In the genomic region with DNA sequence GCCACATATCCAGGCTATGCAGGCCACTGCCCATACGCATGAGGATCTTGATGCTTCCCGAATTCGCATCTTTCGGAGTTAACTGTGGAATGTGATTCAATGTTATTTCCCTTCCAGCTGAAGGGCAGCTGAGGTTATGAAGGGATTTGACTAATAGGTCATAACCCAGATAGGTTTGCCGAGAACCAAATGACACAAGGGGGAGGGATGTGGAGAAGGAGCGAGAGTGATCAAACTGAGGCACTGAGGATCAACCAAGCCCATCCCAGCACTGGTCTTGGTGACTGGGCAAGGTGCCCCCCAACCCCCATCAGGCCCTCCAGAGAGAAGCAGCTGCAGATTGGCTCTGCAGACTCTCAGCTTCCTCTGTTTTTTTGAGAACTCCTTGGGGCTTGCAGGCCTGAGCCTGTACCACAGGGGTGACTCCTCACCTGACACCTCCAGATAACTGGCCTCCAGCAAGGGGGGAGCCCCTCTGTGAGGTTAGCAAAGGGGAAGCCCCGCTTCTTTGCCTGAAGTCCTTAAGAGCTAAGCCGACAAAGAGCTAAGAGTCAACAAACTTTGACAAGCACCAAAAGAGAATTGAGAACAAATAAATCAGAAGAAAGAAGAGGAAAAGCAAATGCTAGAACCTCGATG, we compare ENCODE assay signal across 9 cellular contexts.
DNase-seq lines count a peak whose midpoint lies in the region; ATAC-seq and TF ChIP-seq lines count a peak whose summit lies in the region.
"Had no signal": no experiment of that assay in that cellular context is flagged by ENCODE, and none has a peak within 500 bp of the region (broad histone marks: within the 10 kb centered on the region; RNA-seq: fewer than 3 reads in every experiment).

No MANE protein-coding gene starts in this region.

- CTCF ChIA-PET in CD4-positive, alpha-beta T cell (lab: Charles Lee) = no interaction called here
- CTCF ChIA-PET in A673 (lab: Charles Lee) = no interaction called here

- H3K9me3 ChIP-seq in CD4-positive, alpha-beta T cell (ENCODE audit: control insufficient read depth, low read length) = no peaks in the 10 kb centered on the region
- H3K9me3 ChIP-seq in endocrine pancreas (ENCODE audit: control insufficient read depth, low read length) (no peaks in the 10 kb centered on the region), neuronal stem cell (replicated peaks in 1 of 2; ENCODE audit: control insufficient read depth in 2 of 2, insufficient read depth in 1 of 2, low read depth in 1 of 2, low read length in 2 of 2) (peaks cover 0 to 2% of the 10 kb centered on the region in 2 donors), A673 (ENCODE audit: low read depth, low read length, poor library complexity, severe bottlenecking) (no peaks in the 10 kb centered on the region)

- H3K27ac Mint-ChIP-seq in CD4-positive, alpha-beta T cell = no peak overlapping the region

- H3K14ac ChIP-seq in neuronal stem cell (ENCODE audit: low read length) = no peak overlapping the region

- H3K27me3 ChIP-seq in CD4-positive, alpha-beta T cell (ENCODE audit: control insufficient read depth, insufficient read depth, low read length) = no peaks in the 10 kb centered on the region
- H3K27me3 ChIP-seq in endocrine pancreas (ENCODE audit: control insufficient read depth, insufficient read depth, low read length) (no peaks in the 10 kb centered on the region), neuronal stem cell (ENCODE audit: control insufficient read depth in 3 of 3, insufficient read depth in 3 of 3, low read depth in 1 of 3, low read length in 3 of 3) (no peaks in the 10 kb centered on the region), A673 (replicated peaks; ENCODE audit: insufficient read depth, low read depth, low read length, poor library complexity) (no peaks in the 10 kb centered on the region)

- H2BK15ac ChIP-seq in neuronal stem cell (ENCODE audit: low read length) = no peak overlapping the region

- no peaks in the 10 kb centered on the region for H3K79me1 ChIP-seq in neuronal stem cell (ENCODE audit: low read depth, low read length)

- H3K27me3 Mint-ChIP-seq in CD4-positive, alpha-beta T cell = no peaks in the 10 kb centered on the region

- no CpG with 5 or more reads among the region's 9 CpGs for WGBS in neuronal stem cell (ENCODE audit: extremely low coverage in 2 of 2, insufficient read length in 2 of 2, insufficient replicate concordance in 1 of 2), 2 donors

- no peak overlapping the region for H4K91ac ChIP-seq in neuronal stem cell (ENCODE audit: low read depth, low read length, poor library complexity)

- intact Hi-C loops in CD4-positive, alpha-beta T cell (cut with DNase I, micrococcal nuclease) = no loop called here
- intact Hi-C loops in A673 (cut with micrococcal nuclease; ENCODE audit: unreplicated experiment) = no loop called here

- TF ChIP-seq CTCF in CD4-positive, alpha-beta T cell (IDR thresholded peaks at IDR 0.05) = no peak
- no peak for TF ChIP-seq CTCF in A673 (conservative IDR thresholded peaks at IDR 0.05; ENCODE audit: low read depth, low read length)

- H3K4me2 ChIP-seq in neuronal stem cell (ENCODE audit: insufficient read depth, low read length, poor library complexity, severe bottlenecking) = no peak overlapping the region

- H3K4me3 Mint-ChIP-seq in CD4-positive, alpha-beta T cell = no peak overlapping the region

- H2BK120ac ChIP-seq in neuronal stem cell (ENCODE audit: low read depth, low read length) = no peak overlapping the region

- H3K9ac ChIP-seq in endocrine pancreas (ENCODE audit: control insufficient read depth, insufficient read depth, low read length) (no peak overlapping the region), neuronal stem cell (ENCODE audit: low read depth, low read length, poor library complexity) (no peak overlapping the region)

- peak overlapping the region; percentile 35 for H3K4me3 ChIP-seq in endocrine pancreas (ENCODE audit: control insufficient read depth, insufficient read depth, low read length)
- no peak overlapping the region for H3K4me3 ChIP-seq in neuronal stem cell (ENCODE audit: low read length in 2 of 2)
- H3K4me3 ChIP-seq in A673 (ENCODE audit: low read depth, low read length, poor library complexity, severe bottlenecking) = no peak overlapping the region

- H3K27ac ChIP-seq in CD4-positive, alpha-beta T cell (ENCODE audit: low read depth, low read length) = no peak overlapping the region
- H3K27ac ChIP-seq in neuronal stem cell (replicated peaks; ENCODE audit: low read length) (no peak overlapping the region), A673 (ENCODE audit: low read depth, low read length, poor library complexity, severe bottlenecking) (no peak overlapping the region)

- H2BK5ac ChIP-seq in neuronal stem cell (ENCODE audit: low read length) = no peak overlapping the region

- H4K8ac ChIP-seq in neuronal stem cell (ENCODE audit: low read depth, low read length) = no peak overlapping the region

- no peak overlapping the region for H3K4ac ChIP-seq in neuronal stem cell (ENCODE audit: low read length)

- H3K36me3 ChIP-seq in endocrine pancreas (ENCODE audit: control insufficient read depth, insufficient read depth, low read length) (no peaks in the 10 kb centered on the region), neuronal stem cell (replicated peaks in 1 of 2; ENCODE audit: control insufficient read depth in 2 of 2, insufficient read depth in 2 of 2, low read length in 2 of 2) (no peaks in the 10 kb centered on the region), A673 (ENCODE audit: insufficient read depth, low read length, poor library complexity, severe bottlenecking) (no peaks in the 10 kb centered on the region)

- peak overlapping the region; percentile 52 for H2AFZ ChIP-seq in neuronal stem cell (ENCODE audit: low read length)

- no peaks in the 10 kb centered on the region for H3K9me3 Mint-ChIP-seq in CD4-positive, alpha-beta T cell

- H3K4me1 Mint-ChIP-seq in CD4-positive, alpha-beta T cell (ENCODE audit: low read depth) = peaks cover 6% of the 10 kb centered on the region

- POLR2A ChIA-PET in CD4-positive, alpha-beta T cell (lab: Charles Lee) = interaction anchor here (0.6 to 1.2 kb wide), 2 partner anchors 14 to 577 kb away, joined by 3 to 4 read pairs; no protein-coding TSS in a partner anchor
- POLR2A ChIA-PET in A673 (lab: Charles Lee; ENCODE audit: low non-redundant PET) = no interaction called here

- no peak overlapping the region for H3K23ac ChIP-seq in neuronal stem cell (ENCODE audit: low read depth, low read length, poor library complexity)

- peak overlapping the region; percentile 63 for H3K18ac ChIP-seq in neuronal stem cell (ENCODE audit: low read length)

- BruUV-seq in A673 (replicated peaks; lab: Mats Ljungman, UMichigan) = no TSS peak

- no peak overlapping the region for H2AK5ac ChIP-seq in neuronal stem cell (ENCODE audit: low read depth, low read length)

- peak; percentile 61 for ATAC-seq in CD4-positive, alpha-beta T cell (ENCODE audit: poor library complexity)
- ATAC-seq in HG03439 (IDR thresholded peaks at IDR 0.05; ENCODE audit: unreplicated experiment) (peak; percentile 71), HG02678 (IDR thresholded peaks at IDR 0.05; ENCODE audit: unreplicated experiment) (no peak)

- DNase-seq in CD4-positive, alpha-beta T cell = no peak
- no peak for DNase-seq in neuronal stem cell (ENCODE audit: low spot score)
- DNase-seq in COLO829 (ENCODE audit: low spot score) = no peak
- DNase-seq in A673 (ENCODE audit: low spot score) = no peak
- DNase-seq in NCI-H2227 treated with DMSO at 0.1 percent for 48 hours (lab: John Stamatoyannopoulos, UW) = no peak
- DNase-seq: occipital lobe had no signal

- H3K4me1 ChIP-seq in endocrine pancreas (ENCODE audit: control insufficient read depth, insufficient read depth, low read length) (no peaks in the 10 kb centered on the region), neuronal stem cell (ENCODE audit: control insufficient read depth in 2 of 2, insufficient read depth in 1 of 2, low read depth in 1 of 2, low read length in 2 of 2) (peaks cover 12% of the 10 kb centered on the region in 2 donors), A673 (ENCODE audit: insufficient read depth, low read length, poor library complexity, severe bottlenecking) (peaks cover 3% of the 10 kb centered on the region)

- no peak overlapping the region for H2BK12ac ChIP-seq in neuronal stem cell (ENCODE audit: low read length)

- H3K36me3 Mint-ChIP-seq in CD4-positive, alpha-beta T cell (ENCODE audit: low read depth) = no peaks in the 10 kb centered on the region
